Comparison of ENCODE assay signal across 8 cellular contexts in genomic region chr7:158824028-158824427, GRCh38. TPM values are rescaled to one million over a fixed set of nuclear protein-coding genes. Genes with fewer than 3 reads are reported as not detected.
DNase-seq lines count a peak whose midpoint lies in the region; ATAC-seq and TF ChIP-seq lines count a peak whose summit lies in the region.

No MANE protein-coding gene starts in this region.

- no peaks in the 10 kb centered on the region for H3K27me3 Mint-ChIP-seq in progenitor cell of endocrine pancreas

- H3K27me3 ChIP-seq in MG63 = no peaks in the 10 kb centered on the region

- ATAC-seq in HG03025 (IDR thresholded peaks at IDR 0.05; ENCODE audit: low FRiP score, unreplicated experiment) = peak; percentile 56

- H3K9me3 ChIP-seq in MG63 = no peaks in the 10 kb centered on the region

- no peak overlapping the region for H3K4me3 ChIP-seq in MG63

- no peak overlapping the region for H3K27ac Mint-ChIP-seq in progenitor cell of endocrine pancreas

- H3K4me1 Mint-ChIP-seq in progenitor cell of endocrine pancreas (ENCODE audit: low read depth) = peaks cover 16% of the 10 kb centered on the region

- H3K9me3 Mint-ChIP-seq in progenitor cell of endocrine pancreas (ENCODE audit: low read depth) = no peaks in the 10 kb centered on the region

- DNase-seq in GM19238 (ENCODE audit: insufficient read length, low spot score) = peak; percentile 19
- DNase-seq in SKM-1 treated with dmso at 0.1 percent for 144 hours (lab: John Stamatoyannopoulos, UW; ENCODE audit: unreplicated experiment) = peak; percentile 61
- DNase-seq in effector CD8-positive, alpha-beta T cell (lab: John Stamatoyannopoulos, UW) = peak; percentile 23
- no peak for DNase-seq in NCI-H2107 (lab: John Stamatoyannopoulos, UW)
- DNase-seq in MG63 = no peak
- no peak for DNase-seq in progenitor cell of endocrine pancreas (ENCODE audit: low spot score, unreplicated experiment)
- no peak for DNase-seq in SK-N-DZ (ENCODE audit: low spot score)

- H3K4me3 Mint-ChIP-seq in progenitor cell of endocrine pancreas (ENCODE audit: low read depth) = no peak overlapping the region

- TF ChIP-seq CTCF in progenitor cell of endocrine pancreas (IDR thresholded peaks at IDR 0.05; ENCODE audit: unreplicated experiment) = no peak

- peaks cover 2% of the 10 kb centered on the region for H3K36me3 Mint-ChIP-seq in progenitor cell of endocrine pancreas (ENCODE audit: insufficient read depth)

- H3K36me3 ChIP-seq in MG63 = no peaks in the 10 kb centered on the region; the same call in 1 of the 2 replicates

RNA-seq across cellular contexts. Expression of gene ESYT2, which starts 5.3 kb away (rescaled TPM):
- total RNA-seq in MG63 (2014; rRNA removed; shearing (Covaris generic); ENCODE audit: low replicate concordance) = 38.2 and 108 TPM in 2 replicates
- total RNA-seq in progenitor cell of endocrine pancreas = 29.4 and 30.0 TPM in 2 replicates
- polyA plus RNA-seq in SK-N-DZ (2014; cell fraction: cytosol; rRNA removed) = 33.9 and 42.8 TPM in 2 replicates
- polyA plus RNA-seq in SK-N-DZ (2014; cell fraction: nucleus; rRNA removed) = 19.8 and 21.4 TPM in 2 replicates

RNA-seq across cellular contexts. Expression of gene DYNC2I1, which starts 32.3 kb away (rescaled TPM):
- 1.9 and 2.0 TPM in 2 replicates for total RNA-seq in MG63 (2014; rRNA removed; shearing (Covaris generic); ENCODE audit: low replicate concordance)
- total RNA-seq in progenitor cell of endocrine pancreas = 37.3 and 39.7 TPM in 2 replicates
- polyA plus RNA-seq in SK-N-DZ (2014; cell fraction: cytosol; rRNA removed) = 3.9 and 4.9 TPM in 2 replicates
- 9.2 and 20.0 TPM in 2 replicates for polyA plus RNA-seq in SK-N-DZ (2014; cell fraction: nucleus; rRNA removed)

Comparison
In these comparisons a context has a peak if more than half of its experiments do, and no peak if none do; other contexts are left out.
1. DNase-seq: peak in GM19238 (single experiment), SKM-1 treated with dmso at 0.1 percent for 144 hours (single experiment) and effector CD8-positive, alpha-beta T cell (single experiment); none in NCI-H2107 (single experiment), MG63 (single experiment), progenitor cell of endocrine pancreas (single experiment) and SK-N-DZ (single experiment).
2. RNA of gene DYNC2I1, which starts 32.3 kb away (total RNA-seq): 37.3 to 39.7 TPM in progenitor cell of endocrine pancreas; 1.9 to 2.0 TPM in MG63; every median in the first group is over 10 times any median in the second.